26 cellular contexts compared by ENCODE assay signal in the genomic region with DNA sequence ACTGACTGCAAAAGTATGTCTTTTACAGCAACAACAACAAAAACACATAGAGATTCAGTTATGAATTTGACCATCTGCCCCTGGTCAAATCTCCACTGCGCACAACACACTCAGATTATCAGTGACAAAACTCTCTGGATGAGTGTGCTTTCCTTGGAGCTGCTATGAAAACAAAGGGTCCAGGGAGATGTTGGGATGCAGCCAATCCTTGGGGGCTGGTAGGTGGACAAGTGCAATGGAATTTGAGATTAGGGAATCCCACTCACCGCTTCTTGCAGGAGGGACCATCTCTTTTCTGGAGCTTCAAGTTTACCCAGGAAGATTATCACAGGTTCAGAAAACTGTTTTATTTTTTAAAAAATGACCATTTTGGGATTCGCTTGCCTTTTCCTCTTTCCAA.
"Had no signal": no experiment of that assay in that cellular context is flagged by ENCODE, and none has a peak within 500 bp of the region (broad histone marks: within the 10 kb centered on the region; RNA-seq: fewer than 3 reads in every experiment).

No MANE protein-coding gene starts in this region.

- H3K4me1 Mint-ChIP-seq: naive B cell had no signal

- H3K27ac Mint-ChIP-seq: dendritic cell treated with granulocyte-macrophage colony-stimulating factor and Interleukin-4, amounts not matched to agents 40 ng/mL and 50 ng/mL, for 4 days; effector memory CD8-positive, alpha-beta T cell; endodermal cell; mesothelial cell of epicardium; naive B cell had no signal

- H3K27me3 ChIP-seq: colonic mucosa, esophagus squamous epithelium, gastrocnemius medialis had no signal

- H3K36me3 Mint-ChIP-seq: mesothelial cell of epicardium, naive B cell had no signal

- H3K27me3 Mint-ChIP-seq: naive B cell had no signal

- H3K9me3 Mint-ChIP-seq: dendritic cell treated with granulocyte-macrophage colony-stimulating factor and Interleukin-4, amounts not matched to agents 40 ng/mL and 50 ng/mL, for 4 days had no signal

- H3K27ac ChIP-seq: colonic mucosa, epithelial cell of prostate, esophagus squamous epithelium, gastrocnemius medialis, heart left ventricle, left lung, lower lobe of right lung had no signal

- DNase-seq: colonic mucosa; cortex of kidney; effector CD8-positive, alpha-beta T cell; effector memory CD8-positive, alpha-beta T cell; endodermal cell; erythroblast; esophagus squamous epithelium; foreskin fibroblast; foreskin melanocyte; gastrocnemius medialis; heart left ventricle; hippocampal formation; left cardiac atrium; left lung; left ventricle myocardium superior; lower lobe of right lung; mesenchymal stem cell; mucosa of descending colon; naive B cell had no signal

- H3K4me3 Mint-ChIP-seq: dendritic cell treated with granulocyte-macrophage colony-stimulating factor and Interleukin-4, amounts not matched to agents 40 ng/mL and 50 ng/mL, for 4 days; effector memory CD8-positive, alpha-beta T cell; endodermal cell; mesothelial cell of epicardium; naive B cell had no signal

- ATAC-seq: effector memory CD8-positive, alpha-beta T cell; esophagus mucosa; gastrocnemius medialis; heart left ventricle; left cardiac atrium; left lung; left ventricle myocardium superior; lower lobe of right lung; mucosa of descending colon had no signal

- H3K9me3 ChIP-seq: colonic mucosa, esophagus squamous epithelium, gastrocnemius medialis, heart left ventricle, left lung, lower lobe of right lung, mucosa of descending colon had no signal

- H3K4me1 ChIP-seq: colonic mucosa, esophagus squamous epithelium, gastrocnemius medialis, heart left ventricle, left lung, lower lobe of right lung had no signal

- H3K4me3 ChIP-seq: colonic mucosa, esophagus squamous epithelium, gastrocnemius medialis, heart left ventricle, left lung, lower lobe of right lung, mucosa of descending colon had no signal

- H3K36me3 ChIP-seq: colonic mucosa, esophagus squamous epithelium, gastrocnemius medialis, heart left ventricle, left lung, lower lobe of right lung had no signal

- FAIRE-seq: endometrium, islet of Langerhans, keratinocyte had no signal
